Comparison of ENCODE assay signal across 25 cellular contexts in the genomic region with DNA sequence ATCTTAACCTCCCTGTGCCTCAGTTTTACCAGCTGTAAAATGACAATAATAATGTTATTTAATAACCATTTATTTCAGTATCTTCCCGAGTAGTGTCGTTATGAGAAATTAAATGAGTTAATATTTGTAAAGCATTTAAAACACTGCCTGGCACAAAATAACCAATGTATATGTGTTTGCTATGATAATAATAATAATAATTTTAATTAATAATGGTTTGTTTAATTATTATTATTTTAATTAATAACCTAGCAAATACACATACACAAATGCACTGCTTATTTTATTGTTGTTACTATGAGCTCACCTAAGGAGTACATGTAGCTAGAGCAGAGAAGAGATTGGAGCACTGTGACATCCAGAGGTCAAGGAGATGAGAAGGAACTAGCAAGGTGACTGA.
"Had no signal": no experiment of that assay in that cellular context is flagged by ENCODE, and none has a peak within 500 bp of the region (broad histone marks: within the 10 kb centered on the region; RNA-seq: fewer than 3 reads in every experiment).

No MANE protein-coding gene starts in this region.

- FAIRE-seq: colon, endometrium, endothelial cell of umbilical vein, frontal cortex had no signal

- ATAC-seq: effector memory CD8-positive, alpha-beta T cell; esophagus mucosa; foreskin keratinocyte; gastrocnemius medialis; gastroesophageal sphincter; heart left ventricle; heart right ventricle had no signal

- H3K4me3 Mint-ChIP-seq: dendritic cell treated with granulocyte-macrophage colony-stimulating factor and Interleukin-4, amounts not matched to agents 40 ng/mL and 50 ng/mL, for 4 days; effector memory CD8-positive, alpha-beta T cell; endodermal cell had no signal

- H3K9me3 Mint-ChIP-seq: dendritic cell treated with granulocyte-macrophage colony-stimulating factor and Interleukin-4, amounts not matched to agents 40 ng/mL and 50 ng/mL, for 4 days; effector memory CD8-positive, alpha-beta T cell had no signal

- H3K27ac Mint-ChIP-seq: dendritic cell treated with granulocyte-macrophage colony-stimulating factor and Interleukin-4, amounts not matched to agents 40 ng/mL and 50 ng/mL, for 4 days; effector memory CD8-positive, alpha-beta T cell; endodermal cell had no signal

- DNase-seq: colonic mucosa; cortex of kidney; dermis blood vessel endothelial cell; dorsolateral prefrontal cortex; effector CD4-positive, alpha-beta T cell; effector CD8-positive, alpha-beta T cell; effector memory CD4-positive, alpha-beta T cell; effector memory CD8-positive, alpha-beta T cell; endodermal cell; erythroblast; esophagus squamous epithelium; foreskin fibroblast; foreskin keratinocyte; foreskin melanocyte; gastrocnemius medialis; glutamatergic neuron; heart left ventricle; heart right ventricle had no signal
